In the genomic region with DNA sequence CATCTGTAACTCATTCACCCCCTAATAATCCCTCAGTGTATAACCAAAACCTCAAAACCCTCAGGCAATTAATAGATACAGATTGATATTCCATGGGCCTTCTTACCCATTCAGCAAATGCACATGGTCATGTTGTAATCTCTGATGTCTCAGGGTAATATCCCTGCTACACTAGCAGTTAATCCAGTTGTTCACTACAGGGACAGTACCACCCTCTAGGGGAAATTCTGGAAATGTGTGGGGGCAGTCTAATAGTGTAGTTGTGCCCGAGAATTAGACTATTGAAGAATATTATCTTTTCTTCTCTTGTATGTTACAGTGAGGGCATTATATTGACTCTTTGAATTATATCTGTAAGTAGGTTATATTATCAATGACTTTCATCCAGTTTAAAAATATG, we compare ENCODE assay signal across 1 cellular context.
TF ChIP-seq lines count a peak whose summit lies in the region.

No MANE protein-coding gene starts in this region.

TF ChIP-seq in GM23338, 12 proteins besides CTCF, POLR2A, EP300 and RAD21 (continued from another document):
- TF ChIP-seq, protein P1, sequence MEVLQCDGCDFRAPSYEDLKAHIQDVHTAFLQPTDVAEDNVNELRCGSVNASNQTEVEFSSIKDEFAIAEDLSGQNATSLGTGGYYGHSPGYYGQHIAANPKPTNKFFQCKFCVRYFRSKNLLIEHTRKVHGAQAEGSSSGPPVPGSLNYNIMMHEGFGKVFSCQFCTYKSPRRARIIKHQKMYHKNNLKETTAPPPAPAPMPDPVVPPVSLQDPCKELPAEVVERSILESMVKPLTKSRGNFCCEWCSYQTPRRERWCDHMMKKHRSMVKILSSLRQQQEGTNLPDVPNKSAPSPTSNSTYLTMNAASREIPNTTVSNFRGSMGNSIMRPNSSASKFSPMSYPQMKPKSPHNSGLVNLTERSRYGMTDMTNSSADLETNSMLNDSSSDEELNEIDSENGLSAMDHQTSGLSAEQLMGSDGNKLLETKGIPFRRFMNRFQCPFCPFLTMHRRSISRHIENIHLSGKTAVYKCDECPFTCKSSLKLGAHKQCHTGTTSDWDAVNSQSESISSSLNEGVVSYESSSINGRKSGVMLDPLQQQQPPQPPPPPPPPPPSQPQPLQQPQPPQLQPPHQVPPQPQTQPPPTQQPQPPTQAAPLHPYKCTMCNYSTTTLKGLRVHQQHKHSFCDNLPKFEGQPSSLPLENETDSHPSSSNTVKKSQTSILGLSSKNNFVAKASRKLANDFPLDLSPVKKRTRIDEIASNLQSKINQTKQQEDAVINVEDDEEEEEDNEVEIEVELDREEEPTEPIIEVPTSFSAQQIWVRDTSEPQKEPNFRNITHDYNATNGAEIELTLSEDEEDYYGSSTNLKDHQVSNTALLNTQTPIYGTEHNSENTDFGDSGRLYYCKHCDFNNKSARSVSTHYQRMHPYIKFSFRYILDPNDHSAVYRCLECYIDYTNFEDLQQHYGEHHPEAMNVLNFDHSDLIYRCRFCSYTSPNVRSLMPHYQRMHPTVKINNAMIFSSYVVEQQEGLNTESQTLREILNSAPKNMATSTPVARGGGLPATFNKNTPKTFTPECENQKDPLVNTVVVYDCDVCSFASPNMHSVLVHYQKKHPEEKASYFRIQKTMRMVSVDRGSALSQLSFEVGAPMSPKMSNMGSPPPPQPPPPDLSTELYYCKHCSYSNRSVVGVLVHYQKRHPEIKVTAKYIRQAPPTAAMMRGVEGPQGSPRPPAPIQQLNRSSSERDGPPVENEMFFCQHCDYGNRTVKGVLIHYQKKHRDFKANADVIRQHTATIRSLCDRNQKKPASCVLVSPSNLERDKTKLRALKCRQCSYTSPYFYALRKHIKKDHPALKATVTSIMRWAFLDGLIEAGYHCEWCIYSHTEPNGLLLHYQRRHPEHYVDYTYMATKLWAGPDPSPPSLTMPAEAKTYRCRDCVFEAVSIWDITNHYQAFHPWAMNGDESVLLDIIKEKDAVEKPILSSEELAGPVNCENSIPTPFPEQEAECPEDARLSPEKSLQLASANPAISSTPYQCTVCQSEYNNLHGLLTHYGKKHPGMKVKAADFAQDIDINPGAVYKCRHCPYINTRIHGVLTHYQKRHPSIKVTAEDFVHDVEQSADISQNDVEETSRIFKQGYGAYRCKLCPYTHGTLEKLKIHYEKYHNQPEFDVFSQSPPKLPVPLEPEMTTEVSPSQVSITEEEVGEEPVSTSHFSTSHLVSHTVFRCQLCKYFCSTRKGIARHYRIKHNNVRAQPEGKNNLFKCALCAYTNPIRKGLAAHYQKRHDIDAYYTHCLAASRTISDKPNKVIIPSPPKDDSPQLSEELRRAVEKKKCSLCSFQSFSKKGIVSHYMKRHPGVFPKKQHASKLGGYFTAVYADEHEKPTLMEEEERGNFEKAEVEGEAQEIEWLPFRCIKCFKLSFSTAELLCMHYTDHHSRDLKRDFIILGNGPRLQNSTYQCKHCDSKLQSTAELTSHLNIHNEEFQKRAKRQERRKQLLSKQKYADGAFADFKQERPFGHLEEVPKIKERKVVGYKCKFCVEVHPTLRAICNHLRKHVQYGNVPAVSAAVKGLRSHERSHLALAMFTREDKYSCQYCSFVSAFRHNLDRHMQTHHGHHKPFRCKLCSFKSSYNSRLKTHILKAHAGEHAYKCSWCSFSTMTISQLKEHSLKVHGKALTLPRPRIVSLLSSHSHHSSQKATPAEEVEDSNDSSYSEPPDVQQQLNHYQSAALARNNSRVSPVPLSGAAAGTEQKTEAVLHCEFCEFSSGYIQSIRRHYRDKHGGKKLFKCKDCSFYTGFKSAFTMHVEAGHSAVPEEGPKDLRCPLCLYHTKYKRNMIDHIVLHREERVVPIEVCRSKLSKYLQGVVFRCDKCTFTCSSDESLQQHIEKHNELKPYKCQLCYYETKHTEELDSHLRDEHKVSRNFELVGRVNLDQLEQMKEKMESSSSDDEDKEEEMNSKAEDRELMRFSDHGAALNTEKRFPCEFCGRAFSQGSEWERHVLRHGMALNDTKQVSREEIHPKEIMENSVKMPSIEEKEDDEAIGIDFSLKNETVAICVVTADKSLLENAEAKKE (CRISPR knock-in tag; IDR thresholded peaks at IDR 0.05): no peak
- TF ChIP-seq ZNF114 (CRISPR knock-in tag; IDR thresholded peaks at IDR 0.05): no peak
- TF ChIP-seq NANOG (IDR thresholded peaks at IDR 0.05; ENCODE audit: borderline replicate concordance): no peak
- no peak for TF ChIP-seq CREB1 (CRISPR knock-in tag; IDR thresholded peaks at IDR 0.05; ENCODE audit: low read depth)
- no peak for TF ChIP-seq EZH2phosphoT487 (IDR thresholded peaks at IDR 0.05; ENCODE audit: unreplicated experiment)
